10 cellular contexts compared by ENCODE assay signal in genomic region chr7:99693427-99694200, GRCh38. TPM values are rescaled to one million over a fixed set of nuclear protein-coding genes. Genes with fewer than 3 reads are reported as not detected.
A peak's percentile ranks its signal among the peaks of the same experiment; 100 is the strongest.
DNase-seq lines count a peak whose midpoint lies in the region; ATAC-seq and TF ChIP-seq lines count a peak whose summit lies in the region.
"Had no signal": no experiment of that assay in that cellular context is flagged by ENCODE, and none has a peak within 500 bp of the region (broad histone marks: within the 10 kb centered on the region; RNA-seq: fewer than 3 reads in every experiment).

No MANE protein-coding gene starts in this region.

- TF ChIP-seq POLR2A in breast epithelium (IDR thresholded peaks at IDR 0.05) = no peak

- H3K27ac Mint-ChIP-seq in activated naive CD8-positive, alpha-beta T cell = no peak overlapping the region
- no peak overlapping the region for H3K27ac Mint-ChIP-seq in activated naive CD8-positive, alpha-beta T cell treated with anti-CD3 and anti-CD28 coated beads for 36 hours
- H3K27ac Mint-ChIP-seq in type B pancreatic cell = peak overlapping the region; percentile 90
- H3K27ac Mint-ChIP-seq: B cell had no signal

- H3K27me3 Mint-ChIP-seq in activated naive CD8-positive, alpha-beta T cell = no peaks in the 10 kb centered on the region
- no peaks in the 10 kb centered on the region for H3K27me3 Mint-ChIP-seq in activated naive CD8-positive, alpha-beta T cell treated with anti-CD3 and anti-CD28 coated beads for 36 hours
- H3K27me3 Mint-ChIP-seq in type B pancreatic cell = no peaks in the 10 kb centered on the region
- H3K27me3 Mint-ChIP-seq: B cell had no signal

- no peak for TF ChIP-seq CTCF in PC-9 (conservative IDR thresholded peaks at IDR 0.05)
- TF ChIP-seq CTCF in type B pancreatic cell (conservative IDR thresholded peaks at IDR 0.05) = no peak
- TF ChIP-seq CTCF in breast epithelium (IDR thresholded peaks at IDR 0.05) = no peak

- H3K27ac ChIP-seq in PC-9 (peak overlapping the region; percentile 1; the same call in 1 of the 2 replicates), breast epithelium (no peak overlapping the region), Karpas-422 (ENCODE audit: low read length) (no peak overlapping the region)

- peak overlapping the region; percentile 53 for H3K4me2 ChIP-seq in PC-9
- H3K4me2 ChIP-seq in Karpas-422 (ENCODE audit: low read depth, low read length, poor library complexity, severe bottlenecking) = no peak overlapping the region

- no peaks in the 10 kb centered on the region for H3K9me3 ChIP-seq in PC-9 (ENCODE audit: insufficient read depth, low read depth)
- peaks cover 0 to 12% of the 10 kb centered on the region in 2 donors for H3K9me3 ChIP-seq in breast epithelium
- no peaks in the 10 kb centered on the region for H3K9me3 ChIP-seq in Karpas-422 (ENCODE audit: low read length)

- no peak overlapping the region for H3K9ac ChIP-seq in Karpas-422 (ENCODE audit: low read length)

- H3K9me2 ChIP-seq in PC-9 (ENCODE audit: insufficient read depth) (no peaks in the 10 kb centered on the region), Karpas-422 (replicated peaks; ENCODE audit: insufficient read depth, low read length) (no peaks in the 10 kb centered on the region)

- no peak for ATAC-seq in HG03139 (IDR thresholded peaks at IDR 0.05; ENCODE audit: unreplicated experiment)

- H3K36me3 ChIP-seq in PC-9 (ENCODE audit: low read depth) (no peaks in the 10 kb centered on the region), breast epithelium (no peaks in the 10 kb centered on the region), Karpas-422 (ENCODE audit: insufficient read depth, low read length) (no peaks in the 10 kb centered on the region)

- CTCF ChIA-PET in PC-9 (lab: Charles Lee) = no interaction called here

- peaks cover 26% of the 10 kb centered on the region for H3K4me1 Mint-ChIP-seq in activated naive CD8-positive, alpha-beta T cell (ENCODE audit: low read depth)
- peaks cover 16% of the 10 kb centered on the region for H3K4me1 Mint-ChIP-seq in activated naive CD8-positive, alpha-beta T cell treated with anti-CD3 and anti-CD28 coated beads for 36 hours
- peaks cover 16% of the 10 kb centered on the region for H3K4me1 Mint-ChIP-seq in type B pancreatic cell (ENCODE audit: unreplicated experiment)
- H3K4me1 Mint-ChIP-seq: B cell had no signal

- no TSS peak for BruUV-seq in PC-9 (replicated peaks; lab: Mats Ljungman, UMichigan)

- H3K4me3 ChIP-seq in PC-9 = no peak overlapping the region; the same call in 1 of the 2 replicates
- H3K4me3 ChIP-seq in breast epithelium = no peak overlapping the region
- no peak overlapping the region for H3K4me3 ChIP-seq in Karpas-422 (ENCODE audit: low read length)

- H3K4me3 Mint-ChIP-seq in activated naive CD8-positive, alpha-beta T cell = peak overlapping the region; percentile 30
- no peak overlapping the region for H3K4me3 Mint-ChIP-seq in activated naive CD8-positive, alpha-beta T cell treated with anti-CD3 and anti-CD28 coated beads for 36 hours
- peak overlapping the region; percentile 68 for H3K4me3 Mint-ChIP-seq in type B pancreatic cell
- H3K4me3 Mint-ChIP-seq: B cell had no signal

- DNase-seq in activated naive CD8-positive, alpha-beta T cell treated with anti-CD3 and anti-CD28 coated beads for 36 hours = no peak
- DNase-seq in PC-9 = peak; percentile 76 to 86
- peak; percentile 92 for DNase-seq in islet precursor cell
- DNase-seq in type B pancreatic cell (ENCODE audit: extremely low spot score, unreplicated experiment) = no peak
- DNase-seq in breast epithelium (ENCODE audit: low spot score in 2 of 2) = no peak
- DNase-seq in Karpas-422 = no peak
- DNase-seq: NCI-H2081 treated with DMSO at 0.1 percent for 48 hours had no signal

- no peaks in the 10 kb centered on the region for H3K36me3 Mint-ChIP-seq in activated naive CD8-positive, alpha-beta T cell
- H3K36me3 Mint-ChIP-seq in activated naive CD8-positive, alpha-beta T cell treated with anti-CD3 and anti-CD28 coated beads for 36 hours = peaks cover 6% of the 10 kb centered on the region
- H3K36me3 Mint-ChIP-seq in type B pancreatic cell = no peaks in the 10 kb centered on the region

- POLR2A ChIA-PET in PC-9 (lab: Charles Lee; ENCODE audit: unreplicated experiment) = interaction anchor here (0.6 kb wide), 1 partner anchor 16 kb away, joined by 3 read pairs; no protein-coding TSS in a partner anchor

- intact Hi-C loops in PC-9 (cut with micrococcal nuclease; ENCODE audit: unreplicated experiment) = no loop called here
- intact Hi-C loops in breast epithelium (cut with DNase I; ENCODE audit: low total_unique reads) = no loop called here

- H3K27me3 ChIP-seq in PC-9 (ENCODE audit: insufficient read depth, low read depth) (no peaks in the 10 kb centered on the region), breast epithelium (no peaks in the 10 kb centered on the region), Karpas-422 (ENCODE audit: low read length) (no peaks in the 10 kb centered on the region)

- H3K4me1 ChIP-seq in PC-9 (replicated peaks; ENCODE audit: insufficient read depth) = peaks cover 33% of the 10 kb centered on the region
- H3K4me1 ChIP-seq in breast epithelium = no peaks in the 10 kb centered on the region
- no peaks in the 10 kb centered on the region for H3K4me1 ChIP-seq in Karpas-422 (ENCODE audit: low read length)

- H4K20me1 ChIP-seq in PC-9 (ENCODE audit: insufficient read depth) (no peaks in the 10 kb centered on the region), Karpas-422 (ENCODE audit: insufficient read depth, low read depth, low read length) (no peaks in the 10 kb centered on the region)

- peak overlapping the region; percentile 69 for H2AFZ ChIP-seq in PC-9
- no peak overlapping the region for H2AFZ ChIP-seq in Karpas-422 (ENCODE audit: low read length)

- peaks cover 7% of the 10 kb centered on the region for H3F3A ChIP-seq in PC-9 (ENCODE audit: insufficient read depth, low read depth)

- H3K9me3 Mint-ChIP-seq in activated naive CD8-positive, alpha-beta T cell (ENCODE audit: low read depth) = no peaks in the 10 kb centered on the region
- peaks cover 8% of the 10 kb centered on the region for H3K9me3 Mint-ChIP-seq in activated naive CD8-positive, alpha-beta T cell treated with anti-CD3 and anti-CD28 coated beads for 36 hours
- no peaks in the 10 kb centered on the region for H3K9me3 Mint-ChIP-seq in type B pancreatic cell

- H3K79me2 ChIP-seq in PC-9 (ENCODE audit: low read depth) = no peaks in the 10 kb centered on the region
- H3K79me2 ChIP-seq in Karpas-422 (ENCODE audit: low read length) = no peaks in the 10 kb centered on the region

RNA-seq across cellular contexts. Expression of gene CYP3A5, which starts 13.8 kb away (rescaled TPM):
- not detected for total RNA-seq in activated naive CD8-positive, alpha-beta T cell treated with anti-CD3 and anti-CD28 coated beads for 36 hours
- total RNA-seq in PC-9 (2021) (2.0 and 3.2 TPM in 2 replicates), type B pancreatic cell (ENCODE audit: low replicate concordance) (33.1 and 53.0 TPM in 2 replicates), breast epithelium (10 to 100 TPM in 2 of 3 donors, 1 to 10 TPM in 1; 8.5 to 25.9 (median 15.4) TPM)
- total RNA-seq in Karpas-422 (2014; rRNA removed; shearing (Covaris generic); ENCODE audit: low replicate concordance) = not detected in 2 replicates
- total RNA-seq: B cell had no signal

RNA-seq across cellular contexts. Expression of gene CYP3A7, which starts 41.4 kb away (rescaled TPM):
- not detected for total RNA-seq in activated naive CD8-positive, alpha-beta T cell treated with anti-CD3 and anti-CD28 coated beads for 36 hours
- total RNA-seq in PC-9 (2021) = not detected in 2 replicates
- 0.46 and 2.3 TPM in 2 replicates for total RNA-seq in type B pancreatic cell (ENCODE audit: low replicate concordance)
- 1 to 10 TPM in 2 of 3 donors, not detected in 1; 1.5 to 2.3 TPM for total RNA-seq in breast epithelium
- total RNA-seq in Karpas-422 (2014; rRNA removed; shearing (Covaris generic); ENCODE audit: low replicate concordance) = not detected in 2 replicates
- total RNA-seq: B cell had no signal

Comparison
In these comparisons a context has a peak if more than half of its experiments do, and no peak if none do; other contexts are left out.
1. DNase-seq: peak in PC-9 (2 of 2) and islet precursor cell (single experiment); none in activated naive CD8-positive, alpha-beta T cell treated with anti-CD3 and anti-CD28 coated beads for 36 hours (single experiment), type B pancreatic cell (single experiment), breast epithelium (0 of 2) and Karpas-422 (single experiment).